In genomic region chr2:215498411-215498810, GRCh38 we compare ENCODE assay signal across 1 cellular context.
TF ChIP-seq lines count a peak whose summit lies in the region.

No MANE protein-coding gene starts in this region.

TF ChIP-seq in IMR-90, 13 proteins besides CTCF, POLR2A, EP300 and RAD21:
- TF ChIP-seq MAFK (IDR thresholded peaks at IDR 0.05; ENCODE audit: low read depth, low read length) (no peak), NFE2L2 (IDR thresholded peaks at IDR 0.05; ENCODE audit: low read depth, low read length) (no peak), MAZ (IDR thresholded peaks at IDR 0.05; ENCODE audit: borderline replicate concordance, low read depth, low read length) (no peak), RFX5 (IDR thresholded peaks at IDR 0.05; ENCODE audit: low read depth, low read length) (no peak), FOS (IDR thresholded peaks at IDR 0.05; ENCODE audit: low read depth, low read length) (no peak), RCOR1 (IDR thresholded peaks at IDR 0.05; ENCODE audit: insufficient replicate concordance, low read length) (no peak), CEBPB (IDR thresholded peaks at IDR 0.05; ENCODE audit: low read depth, low read length) (no peak), MXI1 (IDR thresholded peaks at IDR 0.05; ENCODE audit: borderline replicate concordance, low read depth, low read length) (no peak), SMC3 (IDR thresholded peaks at IDR 0.05; ENCODE audit: low read depth, low read length) (no peak), BHLHE40 (IDR thresholded peaks at IDR 0.05; ENCODE audit: low read depth, low read length) (no peak), USF2 (IDR thresholded peaks at IDR 0.05; ENCODE audit: low read depth, low read length) (no peak), CHD1 (IDR thresholded peaks at IDR 0.05; ENCODE audit: low read depth, low read length) (no peak)
- TF ChIP-seq, protein P1, sequence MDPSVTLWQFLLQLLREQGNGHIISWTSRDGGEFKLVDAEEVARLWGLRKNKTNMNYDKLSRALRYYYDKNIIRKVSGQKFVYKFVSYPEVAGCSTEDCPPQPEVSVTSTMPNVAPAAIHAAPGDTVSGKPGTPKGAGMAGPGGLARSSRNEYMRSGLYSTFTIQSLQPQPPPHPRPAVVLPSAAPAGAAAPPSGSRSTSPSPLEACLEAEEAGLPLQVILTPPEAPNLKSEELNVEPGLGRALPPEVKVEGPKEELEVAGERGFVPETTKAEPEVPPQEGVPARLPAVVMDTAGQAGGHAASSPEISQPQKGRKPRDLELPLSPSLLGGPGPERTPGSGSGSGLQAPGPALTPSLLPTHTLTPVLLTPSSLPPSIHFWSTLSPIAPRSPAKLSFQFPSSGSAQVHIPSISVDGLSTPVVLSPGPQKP (IDR thresholded peaks at IDR 0.05; ENCODE audit: borderline replicate concordance, low read depth, low read length), result no peak
